ENCODE assay signal across 10 cellular contexts in the genomic region with DNA sequence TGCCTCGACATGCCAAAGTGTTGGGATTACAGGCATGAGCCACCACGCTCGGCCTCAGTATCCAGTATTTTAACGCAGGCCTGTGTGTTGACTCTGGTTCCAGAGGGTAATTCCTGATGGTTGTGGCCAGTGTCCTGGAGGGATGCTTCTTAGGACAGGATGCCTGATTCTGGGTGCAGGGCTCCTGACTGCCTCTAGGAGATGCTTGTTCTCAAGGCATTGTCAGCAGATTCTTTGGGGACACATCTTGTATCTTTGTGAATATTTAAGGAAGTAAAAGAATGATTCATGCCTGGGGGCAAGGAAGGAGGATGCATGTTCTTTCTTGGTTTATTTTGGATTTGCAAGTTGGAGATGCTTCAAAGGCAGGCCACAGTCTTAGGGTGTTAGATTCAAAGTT. TPM values are rescaled to one million over a fixed set of nuclear protein-coding genes. Genes with fewer than 3 reads are reported as not detected.
A peak's percentile ranks its signal among the peaks of the same experiment; 100 is the strongest.
DNase-seq lines count a peak whose midpoint lies in the region; ATAC-seq and TF ChIP-seq lines count a peak whose summit lies in the region.
"Had no signal": no experiment of that assay in that cellular context is flagged by ENCODE, and none has a peak within 500 bp of the region (broad histone marks: within the 10 kb centered on the region; RNA-seq: fewer than 3 reads in every experiment).

No MANE protein-coding gene starts in this region.

- no peaks in the 10 kb centered on the region for H3K9me3 ChIP-seq in Caco-2
- no peaks in the 10 kb centered on the region for H3K9me3 ChIP-seq in mesodermal cell (ENCODE audit: control insufficient read depth, low read length)
- H3K9me3 ChIP-seq: thoracic aorta had no signal

- H3K27me3 ChIP-seq in Caco-2 (replicated peaks; ENCODE audit: control insufficient read depth, insufficient read depth, low read length), result no peaks in the 10 kb centered on the region

- no peak for DNase-seq in Caco-2
- DNase-seq in HFF-Myc (ENCODE audit: extremely low read depth, low read depth), result no peak
- no peak for DNase-seq in stimulated activated naive CD4-positive, alpha-beta T cell (lab: John Stamatoyannopoulos, UW)
- DNase-seq: activated CD8-positive, alpha-beta memory T cell treated with anti-CD3 and anti-CD28 coated beads, Interleukin-2, amount 50 U/mL, for 4 hours; NCI-H748 treated with DMSO at 0.1 percent for 48 hours had no signal

- H3K36me3 ChIP-seq in Caco-2 (ENCODE audit: control insufficient read depth, insufficient read depth, low read length) (no peaks in the 10 kb centered on the region; the same call in 1 of the 2 replicates), mesodermal cell (ENCODE audit: control insufficient read depth, insufficient read depth, low read length) (peaks cover 31% of the 10 kb centered on the region)

- H3K27ac ChIP-seq in mesodermal cell (ENCODE audit: low read depth, low read length, severe bottlenecking), result peak overlapping the region; percentile 94
- H3K27ac ChIP-seq: thoracic aorta had no signal

- peak overlapping the region; percentile 96 for H3K27ac Mint-ChIP-seq in Caco-2 (ENCODE audit: unreplicated experiment)
- H3K27ac Mint-ChIP-seq in activated T-helper 17 cell treated with anti-CD3 and anti-CD28 coated beads, Interleukin-2, amount 50 U/mL, for 72 hours, result no peak overlapping the region

- no peaks in the 10 kb centered on the region for H3K9me3 Mint-ChIP-seq in Caco-2 (ENCODE audit: unreplicated experiment)
- H3K9me3 Mint-ChIP-seq in activated T-helper 17 cell treated with anti-CD3 and anti-CD28 coated beads, Interleukin-2, amount 50 U/mL, for 72 hours, result no peaks in the 10 kb centered on the region

- H3K36me3 Mint-ChIP-seq in Caco-2 (ENCODE audit: insufficient read depth, unreplicated experiment), result peaks cover 44% of the 10 kb centered on the region
- peaks cover 36% of the 10 kb centered on the region for H3K36me3 Mint-ChIP-seq in activated T-helper 17 cell treated with anti-CD3 and anti-CD28 coated beads, Interleukin-2, amount 50 U/mL, for 72 hours (ENCODE audit: low read depth)

- WGBS in mesodermal cell (ENCODE audit: insufficient coverage in 2 of 2), 2 experiments, result 91 to 100% methylated on average over 4 of the region's 4 CpGs

- no TSS peak for BruUV-seq in Caco-2 (replicated peaks; lab: Mats Ljungman, UMichigan)

- H3K4me1 ChIP-seq in Caco-2 (peaks cover 12% of the 10 kb centered on the region), mesodermal cell (ENCODE audit: control insufficient read depth, insufficient read depth, low read length, poor library complexity, severe bottlenecking) (peaks cover 12% of the 10 kb centered on the region)

- TF ChIP-seq CTCF in Caco-2 (IDR thresholded peaks at IDR 0.05; ENCODE audit: insufficient read depth in 1 of 2, low read depth in 1 of 2, low read length in 1 of 2, severe bottlenecking in 1 of 2, unreplicated experiment in 1 of 2) (no peak), HFF-Myc (IDR thresholded peaks at IDR 0.05; ENCODE audit: low read depth, low read length, missing control alignments) (peak; percentile 15)

- CTCF ChIA-PET in Caco-2 (lab: Charles Lee), result no interaction called here

- POLR2A ChIA-PET in Caco-2 (lab: Charles Lee), result no interaction called here

- H3K4me3 Mint-ChIP-seq in Caco-2 (ENCODE audit: unreplicated experiment), result peak overlapping the region; percentile 92
- H3K4me3 Mint-ChIP-seq in activated T-helper 17 cell treated with anti-CD3 and anti-CD28 coated beads, Interleukin-2, amount 50 U/mL, for 72 hours, result peak overlapping the region; percentile 83

- intact Hi-C loops in Caco-2 (cut with micrococcal nuclease; ENCODE audit: unreplicated experiment), result loop anchor here (5.0 kb wide), 1 partner anchor 62 kb away; no protein-coding TSS in a partner anchor

- peaks cover 10% of the 10 kb centered on the region for H3K4me1 Mint-ChIP-seq in Caco-2 (ENCODE audit: low read depth, unreplicated experiment)
- no peaks in the 10 kb centered on the region for H3K4me1 Mint-ChIP-seq in activated T-helper 17 cell treated with anti-CD3 and anti-CD28 coated beads, Interleukin-2, amount 50 U/mL, for 72 hours

- no peak overlapping the region for H3K4me3 ChIP-seq in Caco-2 (ENCODE audit: low read depth, low read length)
- H3K4me3 ChIP-seq in HFF-Myc (replicated peaks; ENCODE audit: low read depth, low read length), result no peak overlapping the region
- no peak overlapping the region for H3K4me3 ChIP-seq in mesodermal cell (ENCODE audit: extremely low read depth, insufficient read depth, low read length, poor library complexity, severe bottlenecking)
- H3K4me3 ChIP-seq: thoracic aorta had no signal

- ATAC-seq in activated T-helper 17 cell treated with anti-CD3 and anti-CD28 coated beads, Interleukin-2, amount 50 U/mL, for 72 hours (replicated peaks), result no peak
- no peak for ATAC-seq in HG02840 (IDR thresholded peaks at IDR 0.05; ENCODE audit: low FRiP score, unreplicated experiment)
- no peak for ATAC-seq in GM18520 (IDR thresholded peaks at IDR 0.05; ENCODE audit: unreplicated experiment)

- H3K27me3 Mint-ChIP-seq in Caco-2 (ENCODE audit: insufficient read depth, unreplicated experiment), result no peaks in the 10 kb centered on the region
- no peaks in the 10 kb centered on the region for H3K27me3 Mint-ChIP-seq in activated T-helper 17 cell treated with anti-CD3 and anti-CD28 coated beads, Interleukin-2, amount 50 U/mL, for 72 hours

RNA-seq across cellular contexts. Expression of gene ZDHHC4, which starts 2.2 kb away (rescaled TPM):
- total RNA-seq in Caco-2 (2022), result 69.9 and 78.9 TPM in 2 replicates
- total RNA-seq in activated T-helper 17 cell treated with anti-CD3 and anti-CD28 coated beads, Interleukin-2, amount 50 U/mL, for 72 hours, result 10 to 100 TPM; 23.6 to 26.1 TPM
- 46.9 TPM for polyA plus RNA-seq in mesodermal cell (2013, experiment 1 of 2)
- 44.1 TPM for polyA plus RNA-seq in mesodermal cell (2013, experiment 2 of 2)

RNA-seq across cellular contexts. Expression of gene INTS15, which starts 10.4 kb away (rescaled TPM):
- 24.7 and 29.6 TPM in 2 replicates for total RNA-seq in Caco-2 (2022)
- total RNA-seq in activated T-helper 17 cell treated with anti-CD3 and anti-CD28 coated beads, Interleukin-2, amount 50 U/mL, for 72 hours, result 10 to 100 TPM; 19.3 to 29.0 TPM
- 24.8 TPM for polyA plus RNA-seq in mesodermal cell (2013, experiment 1 of 2)
- polyA plus RNA-seq in mesodermal cell (2013, experiment 2 of 2), result 20.6 TPM

RNA-seq across cellular contexts. Expression of gene GRID2IP, which starts 28.2 kb away (rescaled TPM):
- 0.65 and 0.95 TPM in 2 replicates for total RNA-seq in Caco-2 (2022)
- under 1 TPM; 0.26 to 0.32 TPM for total RNA-seq in activated T-helper 17 cell treated with anti-CD3 and anti-CD28 coated beads, Interleukin-2, amount 50 U/mL, for 72 hours
- polyA plus RNA-seq in mesodermal cell (2013, experiment 1 of 2), result 0.52 TPM
- 0.40 TPM for polyA plus RNA-seq in mesodermal cell (2013, experiment 2 of 2)

RNA-seq across cellular contexts. Expression of gene ZNF853, which starts 36.0 kb away (rescaled TPM):
- 10.1 and 12.3 TPM in 2 replicates for total RNA-seq in Caco-2 (2022)
- under 1 TPM; 0.22 to 0.48 TPM for total RNA-seq in activated T-helper 17 cell treated with anti-CD3 and anti-CD28 coated beads, Interleukin-2, amount 50 U/mL, for 72 hours
- 8.7 TPM for polyA plus RNA-seq in mesodermal cell (2013, experiment 1 of 2)
- polyA plus RNA-seq in mesodermal cell (2013, experiment 2 of 2), result 7.7 TPM

RNA-seq across cellular contexts. Expression of gene ZNF316, which starts 57.7 kb away (rescaled TPM):
- total RNA-seq in Caco-2 (2022), result 34.1 and 34.3 TPM in 2 replicates
- 10 to 100 TPM; 19.6 to 20.5 TPM for total RNA-seq in activated T-helper 17 cell treated with anti-CD3 and anti-CD28 coated beads, Interleukin-2, amount 50 U/mL, for 72 hours
- 17.3 TPM for polyA plus RNA-seq in mesodermal cell (2013, experiment 1 of 2)
- polyA plus RNA-seq in mesodermal cell (2013, experiment 2 of 2), result 14.0 TPM
